ENCODE assay signal across 1 cellular context in the genomic region with DNA sequence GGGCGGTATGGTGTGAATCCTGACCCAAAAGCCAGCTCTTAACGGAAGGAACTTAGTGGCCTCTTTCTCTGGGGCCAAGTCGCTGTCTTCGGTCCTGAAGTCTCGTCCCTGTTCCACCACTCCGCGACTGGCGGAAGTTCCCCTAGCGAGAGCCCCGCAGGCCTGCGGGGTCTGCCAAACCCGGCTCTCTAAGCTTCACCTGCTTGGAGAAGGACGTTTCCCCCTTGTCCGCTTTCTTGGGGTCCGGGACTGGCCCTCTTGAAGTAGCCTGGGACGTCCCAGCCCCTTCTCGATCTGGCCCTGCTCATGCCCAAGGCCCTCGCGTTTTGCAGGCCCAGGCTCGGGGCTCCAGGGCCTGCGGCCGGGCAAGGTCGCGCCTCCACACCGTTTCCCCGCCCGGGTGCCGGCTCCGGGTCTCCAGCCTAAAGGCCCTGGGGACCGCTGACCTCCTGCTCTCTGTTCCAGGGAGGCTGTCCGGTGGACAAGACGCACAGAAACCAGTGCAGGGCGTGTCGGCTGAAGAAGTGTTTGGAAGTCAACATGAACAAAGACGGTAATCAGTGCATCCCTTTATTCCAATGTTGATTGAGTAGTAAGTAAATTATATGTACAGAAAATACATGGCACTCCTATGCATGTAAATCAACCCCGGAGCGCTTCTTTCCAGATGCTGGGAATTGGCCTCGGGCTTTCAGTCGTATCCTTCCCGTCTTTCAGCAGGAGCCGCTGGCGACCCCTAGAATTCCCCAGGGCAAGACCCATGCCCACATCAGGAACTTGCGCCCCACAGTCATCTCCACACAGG.
TF ChIP-seq lines count a peak whose summit lies in the region.

No MANE protein-coding gene starts in this region.

TF ChIP-seq in SK-N-SH treated with all-trans-retinoic acid at 6 μM for 48 hours, 23 proteins besides CTCF, POLR2A, EP300 and RAD21 (continued from another document):
- TF ChIP-seq ZNF565 (CRISPR knock-in tag; conservative IDR thresholded peaks at IDR 0.05; ENCODE audit: low read depth) (no peak), TCF4 (CRISPR knock-in tag; IDR thresholded peaks at IDR 0.05; ENCODE audit: borderline replicate concordance) (no peak), ZFP3 (CRISPR knock-in tag; IDR thresholded peaks at IDR 0.05) (no peak), BACH2 (CRISPR knock-in tag; IDR thresholded peaks at IDR 0.05; ENCODE audit: borderline replicate concordance) (no peak), PPARA (CRISPR knock-in tag; IDR thresholded peaks at IDR 0.05; ENCODE audit: borderline replicate concordance) (no peak), GLIS3 (CRISPR knock-in tag; IDR thresholded peaks at IDR 0.05) (no peak), RARB (CRISPR knock-in tag; IDR thresholded peaks at IDR 0.05) (no peak), ISL1 (CRISPR knock-in tag; IDR thresholded peaks at IDR 0.05) (no peak), ZFP30 (CRISPR knock-in tag; IDR thresholded peaks at IDR 0.05) (no peak)
TF ChIP-seq in SK-N-SH treated with all-trans-retinoic acid at 6 μM for 48 hours: peak in this region for 0.
